In genomic region chr3:119809249-119810017, GRCh38 we compare ENCODE assay signal across 8 cellular contexts. TPM values are rescaled to one million over a fixed set of nuclear protein-coding genes. Genes with fewer than 3 reads are reported as not detected.
DNase-seq lines count a peak whose midpoint lies in the region; ATAC-seq and TF ChIP-seq lines count a peak whose summit lies in the region.

No MANE protein-coding gene starts in this region.

- H3K36me3 Mint-ChIP-seq in activated T-cell treated with anti-CD3 and anti-CD28 coated beads, Interleukin-2, amount 50 U/mL, for 4 hours (ENCODE audit: insufficient read depth), result no peaks in the 10 kb centered on the region
- no peaks in the 10 kb centered on the region for H3K36me3 Mint-ChIP-seq in natural killer cell

- no peaks in the 10 kb centered on the region for H3K9me3 Mint-ChIP-seq in activated T-cell treated with anti-CD3 and anti-CD28 coated beads, Interleukin-2, amount 50 U/mL, for 4 hours
- H3K9me3 Mint-ChIP-seq in natural killer cell, result no peaks in the 10 kb centered on the region

- no peak for TF ChIP-seq CTCF in astrocyte of the cerebellum (IDR thresholded peaks at IDR 0.05; ENCODE audit: low read depth, low read length, missing control alignments)
- no peak for TF ChIP-seq CTCF in natural killer cell (IDR thresholded peaks at IDR 0.05)

- no peak for DNase-seq in activated T-cell treated with anti-CD3 and anti-CD28 coated beads, Interleukin-2, amount 50 U/mL, for 4 hours
- DNase-seq in activated T-cell treated with anti-CD3 and anti-CD28 coated beads, Interleukin-2, amount 50 U/mL, for 1 hour, result no peak
- DNase-seq in astrocyte of the cerebellum (ENCODE audit: low read depth) (no peak), natural killer cell (no peak), DMS79 treated with DMSO at 0.1 percent for 48 hours (lab: John Stamatoyannopoulos, UW) (no peak), C1 segment of cervical spinal cord (lab: John Stamatoyannopoulos, UW) (no peak), NCI-H187 (lab: John Stamatoyannopoulos, UW) (no peak)

- in situ Hi-C loops in astrocyte of the cerebellum (cut with HindIII; ENCODE audit: low sequenced_read_pairs), result no loop called here

- H3K27me3 Mint-ChIP-seq in activated T-cell treated with anti-CD3 and anti-CD28 coated beads, Interleukin-2, amount 50 U/mL, for 4 hours (ENCODE audit: low read depth), result no peaks in the 10 kb centered on the region
- peaks cover 0 to 1% of the 10 kb centered on the region in 2 donors for H3K27me3 Mint-ChIP-seq in natural killer cell (ENCODE audit: low read depth in 2 of 2)

- H3K4me3 Mint-ChIP-seq in activated T-cell treated with anti-CD3 and anti-CD28 coated beads, Interleukin-2, amount 50 U/mL, for 4 hours, result peak overlapping the region; percentile 82
- peak overlapping the region; percentile 96 for H3K4me3 Mint-ChIP-seq in natural killer cell

- peak overlapping the region; percentile 50 to 93 for H3K27ac Mint-ChIP-seq in natural killer cell

- intact Hi-C loops in natural killer cell (cut with micrococcal nuclease), result no loop called here

- H3K4me1 Mint-ChIP-seq in activated T-cell treated with anti-CD3 and anti-CD28 coated beads, Interleukin-2, amount 50 U/mL, for 4 hours (ENCODE audit: low read depth), result peaks cover 11% of the 10 kb centered on the region
- H3K4me1 Mint-ChIP-seq in natural killer cell, result peaks cover 10 to 13% of the 10 kb centered on the region in 2 donors

- ATAC-seq in activated T-cell treated with anti-CD3 and anti-CD28 coated beads, Interleukin-2, amount 50 U/mL, for 4 hours, result no peak
- ATAC-seq in HG02981 (IDR thresholded peaks at IDR 0.05; ENCODE audit: unreplicated experiment) (peak; percentile 43), natural killer cell (peak in 2 of 3 donors; percentile 6 to 22)

- peak overlapping the region; percentile 40 for H3K4me3 ChIP-seq in astrocyte of the cerebellum (ENCODE audit: low read depth, low read length)

RNA-seq across cellular contexts. Expression of gene NR1I2, which starts 27.5 kb away (rescaled TPM):
- under 1 TPM; 0.41 to 0.76 (median 0.47) TPM for total RNA-seq in activated T-cell treated with anti-CD3 and anti-CD28 coated beads, Interleukin-2, amount 50 U/mL, for 4 hours
- under 1 TPM; 0.13 to 0.25 (median 0.16) TPM for total RNA-seq in natural killer cell

Comparison
In these comparisons a context has a peak if more than half of its experiments do, and no peak if none do; other contexts are left out.
1. ATAC-seq: peak in HG02981 (single experiment) and natural killer cell (2 of 3); none in activated T-cell treated with anti-CD3 and anti-CD28 coated beads, Interleukin-2, amount 50 U/mL, for 4 hours (0 of 2).